In genomic region chr10:17076626-17077025, GRCh38 we compare ENCODE assay signal across 18 cellular contexts. TPM values are rescaled to one million over a fixed set of nuclear protein-coding genes. Genes with fewer than 3 reads are reported as not detected.
DNase-seq lines count a peak whose midpoint lies in the region; ATAC-seq, FAIRE-seq and TF ChIP-seq lines count a peak whose summit lies in the region.
"Had no signal": no experiment of that assay in that cellular context is flagged by ENCODE, and none has a peak within 500 bp of the region (broad histone marks: within the 10 kb centered on the region; RNA-seq: fewer than 3 reads in every experiment).

No MANE protein-coding gene starts in this region.

- H3K27me3 ChIP-seq in astrocyte (ENCODE audit: insufficient read depth, low read length) (no peaks in the 10 kb centered on the region), left lung (no peaks in the 10 kb centered on the region), tibial artery (no peaks in the 10 kb centered on the region)
- H3K27me3 ChIP-seq: esophagus muscularis mucosa had no signal

- H3K4me1 ChIP-seq in astrocyte (ENCODE audit: insufficient read depth, low read length) (peaks cover 25% of the 10 kb centered on the region), left lung (peaks cover 4 to 26% of the 10 kb centered on the region in 2 donors), tibial artery (peaks cover 0 to 30% (median 13%) of the 10 kb centered on the region in 4 donors)

- H3K27ac ChIP-seq in astrocyte (ENCODE audit: low read depth, low read length) (peak overlapping the region; percentile 94), left lung (peak overlapping the region; percentile 68 to 70), tibial artery (peak overlapping the region; percentile 74 to 77)
- H3K27ac ChIP-seq: WERI-Rb-1 had no signal

- no peaks in the 10 kb centered on the region for H3K27me3 Mint-ChIP-seq in HFFc6 (ENCODE audit: insufficient read depth)
- no peaks in the 10 kb centered on the region for H3K27me3 Mint-ChIP-seq in astrocyte (ENCODE audit: low read depth, unreplicated experiment)
- H3K27me3 Mint-ChIP-seq: activated CD8-positive, alpha-beta T cell treated with anti-CD3 and anti-CD28 coated beads for 36 hours; activated naive CD8-positive, alpha-beta T cell treated with anti-CD3 and anti-CD28 coated beads for 36 hours; IgD-negative memory B cell had no signal

- H3K4me2 ChIP-seq in astrocyte (ENCODE audit: low read length), result peak overlapping the region; percentile 53

- intact Hi-C loops in left lung (cut with DNase I), result no loop called here
- intact Hi-C loops in tibial artery (cut with DNase I; ENCODE audit: low total_unique reads), result loop anchor here (10.0 kb wide), 1 partner anchor 72 kb away; no protein-coding TSS in a partner anchor

- no peaks in the 10 kb centered on the region for H3K79me2 ChIP-seq in astrocyte (ENCODE audit: insufficient read depth, low read length)

- H3K27ac Mint-ChIP-seq in HFFc6 (peak overlapping the region; percentile 95), astrocyte (ENCODE audit: unreplicated experiment) (peak overlapping the region; percentile 96)
- H3K27ac Mint-ChIP-seq: activated CD8-positive, alpha-beta T cell treated with anti-CD3 and anti-CD28 coated beads for 36 hours; activated naive CD8-positive, alpha-beta T cell treated with anti-CD3 and anti-CD28 coated beads for 36 hours; IgD-negative memory B cell; nephron progenitor cell; stimulated activated effector memory CD8-positive, alpha-beta T cell treated with anti-CD3 and anti-CD28 coated beads, Interleukin-12 subunit alpha, Interleukin-12 subunit beta, amount 100 ng/mL, for 72 hours; T-helper 1 cell treated with Interleukin-12 subunit alpha and Interleukin-12 subunit beta and Interleukin-4 antibody, amounts not matched to agents 30 μg/mL and 1 μg/mL, for 36 hours had no signal

- H3K9me3 ChIP-seq in astrocyte (ENCODE audit: insufficient read depth, low read depth, low read length) (no peaks in the 10 kb centered on the region), left lung (no peaks in the 10 kb centered on the region), tibial artery (no peaks in the 10 kb centered on the region)
- H3K9me3 ChIP-seq: esophagus muscularis mucosa had no signal

- peak; percentile 50 for FAIRE-seq in astrocyte (lab: Jason Lieb, UNC)
- FAIRE-seq: H1 had no signal

- H3K36me3 Mint-ChIP-seq in HFFc6 (ENCODE audit: low read depth) (no peaks in the 10 kb centered on the region), astrocyte (ENCODE audit: low read depth, unreplicated experiment) (peaks cover 1% of the 10 kb centered on the region)
- H3K36me3 Mint-ChIP-seq: stimulated activated effector memory CD8-positive, alpha-beta T cell treated with anti-CD3 and anti-CD28 coated beads, Interleukin-12 subunit alpha, Interleukin-12 subunit beta, amount 100 ng/mL, for 72 hours had no signal

- H3K4me3 Mint-ChIP-seq in HFFc6 (peak overlapping the region; percentile 76), astrocyte (ENCODE audit: unreplicated experiment) (no peak overlapping the region)
- H3K4me3 Mint-ChIP-seq: activated CD8-positive, alpha-beta T cell treated with anti-CD3 and anti-CD28 coated beads for 36 hours; activated naive CD8-positive, alpha-beta T cell treated with anti-CD3 and anti-CD28 coated beads for 36 hours; IgD-negative memory B cell; nephron progenitor cell; stimulated activated effector memory CD8-positive, alpha-beta T cell treated with anti-CD3 and anti-CD28 coated beads, Interleukin-12 subunit alpha, Interleukin-12 subunit beta, amount 100 ng/mL, for 72 hours; T-helper 1 cell treated with Interleukin-12 subunit alpha and Interleukin-12 subunit beta and Interleukin-4 antibody, amounts not matched to agents 30 μg/mL and 1 μg/mL, for 36 hours had no signal

- DNase-seq in HFFc6 (no peak), astrocyte (ENCODE audit: low read depth) (no peak), left lung (no peak), tibial artery (no peak), NCI-H2171 treated with DMSO at 0.1 percent for 48 hours (lab: John Stamatoyannopoulos, UW) (no peak), dedifferentiated amniotic fluid mesenchymal stem cell (ENCODE audit: extremely low spot score) (no peak)
- DNase-seq in activated CD4-positive, alpha-beta T cell treated with anti-CD3 and anti-CD28 coated beads, Interleukin-2, amount 50 U/mL, for 4 hours, result no peak
- DNase-seq: activated CD8-positive, alpha-beta T cell treated with anti-CD3 and anti-CD28 coated beads for 36 hours; activated naive CD8-positive, alpha-beta T cell treated with anti-CD3 and anti-CD28 coated beads for 36 hours; NCI-H2029; nephron progenitor cell; WERI-Rb-1 had no signal

- H3K4me3 ChIP-seq in astrocyte (ENCODE audit: insufficient read depth, low read depth, low read length), result no peak overlapping the region
- no peak overlapping the region for H3K4me3 ChIP-seq in left lung
- no peak overlapping the region for H3K4me3 ChIP-seq in tibial artery
- H3K4me3 ChIP-seq: esophagus muscularis mucosa, lung had no signal

- TF ChIP-seq CTCF in HFFc6 (IDR thresholded peaks at IDR 0.05) (no peak), astrocyte (IDR thresholded peaks at IDR 0.05; ENCODE audit: insufficient read depth, low read depth, low read length) (no peak), left lung (IDR thresholded peaks at IDR 0.05) (no peak), tibial artery (IDR thresholded peaks at IDR 0.05) (no peak)

- H3K9me3 Mint-ChIP-seq in HFFc6 (no peaks in the 10 kb centered on the region), astrocyte (ENCODE audit: unreplicated experiment) (no peaks in the 10 kb centered on the region)
- H3K9me3 Mint-ChIP-seq: activated CD8-positive, alpha-beta T cell treated with anti-CD3 and anti-CD28 coated beads for 36 hours; activated naive CD8-positive, alpha-beta T cell treated with anti-CD3 and anti-CD28 coated beads for 36 hours; IgD-negative memory B cell; nephron progenitor cell; stimulated activated effector memory CD8-positive, alpha-beta T cell treated with anti-CD3 and anti-CD28 coated beads, Interleukin-12 subunit alpha, Interleukin-12 subunit beta, amount 100 ng/mL, for 72 hours; T-helper 1 cell treated with Interleukin-12 subunit alpha and Interleukin-12 subunit beta and Interleukin-4 antibody, amounts not matched to agents 30 μg/mL and 1 μg/mL, for 36 hours had no signal

- H3K36me3 ChIP-seq in astrocyte (ENCODE audit: insufficient read depth, low read length) (no peaks in the 10 kb centered on the region), left lung (no peaks in the 10 kb centered on the region), tibial artery (no peaks in the 10 kb centered on the region)
- H3K36me3 ChIP-seq: esophagus muscularis mucosa, WERI-Rb-1 had no signal

- H3K9ac ChIP-seq in astrocyte (ENCODE audit: low read length), result peak overlapping the region; percentile 77

- no peak overlapping the region for H2AFZ ChIP-seq in astrocyte (ENCODE audit: low read depth, low read length)

- H4K20me1 ChIP-seq in astrocyte (ENCODE audit: insufficient read depth, low read length), result no peaks in the 10 kb centered on the region

- no peak for ATAC-seq in left lung
- ATAC-seq: activated CD8-positive, alpha-beta T cell treated with anti-CD3 and anti-CD28 coated beads for 36 hours; stimulated activated effector memory CD8-positive, alpha-beta T cell treated with anti-CD3 and anti-CD28 coated beads, Interleukin-12 subunit alpha, Interleukin-12 subunit beta, amount 100 ng/mL, for 72 hours had no signal

- peaks cover 74% of the 10 kb centered on the region for H3K4me1 Mint-ChIP-seq in HFFc6 (ENCODE audit: low read depth)
- H3K4me1 Mint-ChIP-seq in astrocyte (ENCODE audit: low read depth, unreplicated experiment), result peaks cover 48% of the 10 kb centered on the region
- H3K4me1 Mint-ChIP-seq: IgD-negative memory B cell had no signal

RNA-seq across cellular contexts. Expression of gene CUBN, which starts 53.0 kb away (rescaled TPM):
- 1 to 10 TPM in 3 of 6 experiments, under 1 TPM in 3; 0.43 to 1.7 (median 1.2) TPM for total RNA-seq in HFFc6 (2021; fragmentation: NEBNext Ultra II Directional; extraction: Animal tissue kit (Norgen Biotek cat#: 25700))
- 2.7 and 3.5 TPM in 2 replicates for total RNA-seq in astrocyte
- 1 to 10 TPM; 1.5 to 2.2 TPM for total RNA-seq in left lung
